ENCODE assay signal across 14 cellular contexts in the genomic region with DNA sequence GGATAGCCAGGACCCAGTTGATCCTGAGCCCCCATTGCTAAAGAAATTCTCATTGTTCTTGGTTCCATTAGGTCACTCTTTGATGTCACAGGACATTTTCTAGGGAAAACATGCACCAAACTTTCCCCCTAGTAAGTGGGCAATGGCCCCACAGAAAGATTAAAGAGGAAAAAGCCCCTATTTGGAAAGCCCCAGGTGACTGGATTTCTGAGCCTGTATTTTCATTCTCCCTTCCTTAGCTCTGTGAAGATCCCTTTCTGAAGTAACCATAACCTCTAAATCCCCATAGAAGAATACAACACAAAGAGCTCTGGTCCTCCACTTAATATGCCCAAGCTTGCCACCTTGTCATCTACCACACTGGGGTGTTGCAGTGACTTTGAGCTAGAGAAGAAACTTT.
"Had no signal": no experiment of that assay in that cellular context is flagged by ENCODE, and none has a peak within 500 bp of the region (broad histone marks: within the 10 kb centered on the region; RNA-seq: fewer than 3 reads in every experiment).

No MANE protein-coding gene starts in this region.

- ATAC-seq: activated CD4-positive, CD25-positive, alpha-beta regulatory T cell treated with anti-CD3 and anti-CD28 coated beads, Interleukin-2, amount 50 U/mL, for 24 hours; activated CD8-positive, alpha-beta T cell treated with anti-CD3 and anti-CD28 coated beads, Interleukin-2, amount 10 ng/mL, durations not matched to agents 7 days and 5 days; gastrocnemius medialis; heart right ventricle; left lung; sciatic nerve had no signal

- H3K4me3 Mint-ChIP-seq: activated CD8-positive, alpha-beta T cell treated with anti-CD3 and anti-CD28 coated beads, Interleukin-2, amount 10 ng/mL, durations not matched to agents 7 days and 5 days; brain; central memory CD8-positive, alpha-beta T cell had no signal

- FAIRE-seq: keratinocyte had no signal

- H3K27ac Mint-ChIP-seq: brain had no signal

- H3K9me3 Mint-ChIP-seq: brain; central memory CD8-positive, alpha-beta T cell had no signal

- DNase-seq: activated CD8-positive, alpha-beta T cell treated with anti-CD3 and anti-CD28 coated beads, Interleukin-2, amount 10 ng/mL, durations not matched to agents 7 days and 5 days; cortex of kidney; effector CD8-positive, alpha-beta T cell; gastrocnemius medialis; heart right ventricle; left lung; spleen; stimulated activated CD4-positive, alpha-beta T cell treated with anti-CD3 and anti-CD28 coated beads, Interleukin-2, amount 100 ng/mL, for 24 hours; stomach had no signal

- H3K36me3 Mint-ChIP-seq: brain had no signal

- H3K27me3 Mint-ChIP-seq: central memory CD8-positive, alpha-beta T cell had no signal
